In the genomic region with DNA sequence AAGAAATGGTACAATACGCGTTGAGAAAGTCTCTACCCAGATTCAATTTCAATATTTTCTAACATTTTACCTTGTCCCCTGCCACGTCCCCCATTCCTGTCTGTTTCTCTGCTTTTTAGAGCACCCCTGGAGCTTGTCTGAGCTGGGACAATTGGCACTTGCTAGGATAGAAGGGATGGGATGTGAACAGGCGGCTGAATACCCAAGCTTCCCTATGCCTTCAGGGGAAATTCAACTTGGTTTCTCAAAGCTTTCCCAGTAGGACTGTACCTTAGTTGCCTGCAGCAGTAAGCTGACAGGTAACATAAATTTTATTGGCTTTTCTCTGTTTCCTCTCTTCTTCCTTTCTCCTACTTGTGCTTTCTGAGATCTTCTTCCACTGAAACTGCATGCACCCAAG, we compare ENCODE assay signal across 20 cellular contexts.
"Had no signal": no experiment of that assay in that cellular context is flagged by ENCODE, and none has a peak within 500 bp of the region (broad histone marks: within the 10 kb centered on the region; RNA-seq: fewer than 3 reads in every experiment).

No MANE protein-coding gene starts in this region.

- DNase-seq: effector memory CD4-positive, alpha-beta T cell; gastrocnemius medialis; heart right ventricle; hypothalamus; left ventricle myocardium inferior; lower lobe of right lung; naive B cell; occipital lobe; pancreas; right cardiac atrium; small intestine; stimulated activated CD4-positive, alpha-beta T cell treated with anti-CD3 and anti-CD28 coated beads, Interleukin-12 subunit alpha, Interleukin-12 subunit beta, amount 100 ng/mL, for 4 hours; stimulated activated naive CD4-positive, alpha-beta T cell treated with Interleukin-2 at 50 U/mL for 16 hours had no signal

- H3K9me3 ChIP-seq: gastrocnemius medialis, lower lobe of right lung, pancreas had no signal

- H3K4me1 Mint-ChIP-seq: memory B cell, naive B cell had no signal

- H3K27ac Mint-ChIP-seq: memory B cell, naive B cell, progenitor cell of endocrine pancreas, type B pancreatic cell had no signal

- H3K36me3 Mint-ChIP-seq: memory B cell, naive B cell, type B pancreatic cell had no signal

- H3K4me3 ChIP-seq: gastrocnemius medialis, heart right ventricle, left ventricle myocardium inferior, lower lobe of right lung, pancreas had no signal

- H3K9me3 Mint-ChIP-seq: type B pancreatic cell had no signal

- ATAC-seq: esophagus mucosa, gastrocnemius medialis, heart right ventricle, lower lobe of right lung, pancreas, right cardiac atrium had no signal

- FAIRE-seq: keratinocyte, pancreas, small intestine, urothelium cell line had no signal

- H3K4me3 Mint-ChIP-seq: memory B cell, naive B cell, neural crest cell, type B pancreatic cell had no signal

- H3K4me1 ChIP-seq: gastrocnemius medialis, heart right ventricle, left ventricle myocardium inferior, lower lobe of right lung, pancreas had no signal

- H3K27ac ChIP-seq: gastrocnemius medialis, heart right ventricle, left ventricle myocardium inferior, lower lobe of right lung, pancreas had no signal

- H3K27me3 ChIP-seq: gastrocnemius medialis, heart right ventricle, pancreas had no signal

- H3K27me3 Mint-ChIP-seq: memory B cell, naive B cell, progenitor cell of endocrine pancreas had no signal

- H3K36me3 ChIP-seq: gastrocnemius medialis, heart right ventricle, left ventricle myocardium inferior, lower lobe of right lung, pancreas had no signal
